Comparison of ENCODE assay signal across 31 cellular contexts in genomic region chr9:69333716-69334115, GRCh38. TPM values are rescaled to one million over a fixed set of nuclear protein-coding genes. Genes with fewer than 3 reads are reported as not detected.
A peak's percentile ranks its signal among the peaks of the same experiment; 100 is the strongest.
DNase-seq lines count a peak whose midpoint lies in the region; ATAC-seq, FAIRE-seq and TF ChIP-seq lines count a peak whose summit lies in the region.
"Had no signal": no experiment of that assay in that cellular context is flagged by ENCODE, and none has a peak within 500 bp of the region (broad histone marks: within the 10 kb centered on the region; RNA-seq: fewer than 3 reads in every experiment).

No MANE protein-coding gene starts in this region.

- peaks cover 0 to 2% of the 10 kb centered on the region in 2 experiments for H4K20me1 ChIP-seq in H1 (replicated peaks in 1 of 2; ENCODE audit: control insufficient read depth in 1 of 2, insufficient read depth in 2 of 2, low read length in 2 of 2)
- H4K20me1 ChIP-seq: BLaER1 had no signal

- H3K18ac ChIP-seq in H1 (ENCODE audit: extremely low read depth, low read length): no peak overlapping the region

- H3K56ac ChIP-seq in H1 (replicated peaks; ENCODE audit: insufficient read length, low read depth, low read length): no peak overlapping the region

- H2AK5ac ChIP-seq in H1 (ENCODE audit: low read depth, low read length): no peak overlapping the region; the same call in 1 of the 2 replicates

- TF ChIP-seq CTCF in bronchial epithelial cell (IDR thresholded peaks at IDR 0.05; ENCODE audit: insufficient read depth, low read length, severe bottlenecking) (no peak), H1 (IDR thresholded peaks at IDR 0.05; ENCODE audit: control extremely low read depth in 1 of 3, insufficient read depth in 1 of 3, low read depth in 1 of 3, low read length in 3 of 3) (no peak), foreskin keratinocyte (conservative IDR thresholded peaks at IDR 0.05) (no peak), gastrocnemius medialis (IDR thresholded peaks at IDR 0.05 in 4 of 5, conservative IDR thresholded peaks at IDR 0.05 in 1 of 5) (no peak), GM13977 (IDR thresholded peaks at IDR 0.05; ENCODE audit: extremely low read depth, insufficient read depth, missing control alignments) (no peak), coronary artery (IDR thresholded peaks at IDR 0.05) (no peak)

- H3K23me2 ChIP-seq in H1 (ENCODE audit: low read depth, low read length): no peaks in the 10 kb centered on the region

- no peaks in the 10 kb centered on the region for H3K9me3 ChIP-seq in H1 (ENCODE audit: insufficient read depth in 2 of 2, low read depth in 1 of 2, low read length in 1 of 2)
- no peaks in the 10 kb centered on the region for H3K9me3 ChIP-seq in gastrocnemius medialis
- H3K9me3 ChIP-seq: BE2C, BLaER1 had no signal

- ATAC-seq in foreskin keratinocyte (peak; percentile 61), gastrocnemius medialis (no peak)
- ATAC-seq: GM12878 had no signal

- 0 out of 2 replicates have a peak overlapping the region, but pooled peaks have one; percentile 50 for H2BK15ac ChIP-seq in H1 (ENCODE audit: low read length)

- in situ Hi-C loops in gastrocnemius medialis (cut with MboI; ENCODE audit: low sequenced_read_pairs in 4 of 4): loop anchor here in 1 of 4 donors (10.0 kb wide), 1 partner anchor 61 kb away; no protein-coding TSS in a partner anchor
- in situ Hi-C loops in GM13977 (cut with MboI; ENCODE audit: low pct_unique_long_range_greater_than_20kb, low sequenced_read_pairs, unreplicated experiment): no loop called here

- TF ChIP-seq EP300 in H1 (IDR thresholded peaks at IDR 0.05; ENCODE audit: borderline replicate concordance in 1 of 2, low read depth in 2 of 2, low read length in 2 of 2): no peak

- H3K4me3 ChIP-seq in bronchial epithelial cell (ENCODE audit: low read depth, low read length): no peak overlapping the region
- H3K4me3 ChIP-seq in H1 (ENCODE audit: extremely low read depth in 1 of 4, insufficient read depth in 2 of 4, low read depth in 3 of 4, low read length in 4 of 4): no peak overlapping the region
- H3K4me3 ChIP-seq in gastrocnemius medialis: no peak overlapping the region
- H3K4me3 ChIP-seq in coronary artery: no peak overlapping the region
- H3K4me3 ChIP-seq: BLaER1, GM12878 had no signal

- H3K27ac ChIP-seq in H1 (ENCODE audit: low read depth, low read length) (no peak overlapping the region), foreskin keratinocyte (no peak overlapping the region), gastrocnemius medialis (peak overlapping the region in 3 of 4 donors; percentile 16 to 53 (median 48)), coronary artery (no peak overlapping the region)
- H3K27ac ChIP-seq: BLaER1 had no signal

- H3K4me2 ChIP-seq in H1 (ENCODE audit: insufficient read depth in 1 of 2, low read depth in 2 of 2, low read length in 2 of 2): no peak overlapping the region
- H3K4me2 ChIP-seq: BLaER1 had no signal

- H4K91ac ChIP-seq in H1 (replicated peaks; ENCODE audit: insufficient read length, low read length): peak overlapping the region; percentile 50

- H3K23ac ChIP-seq in H1 (ENCODE audit: insufficient read length): no peak overlapping the region

- no peak overlapping the region for H4K8ac ChIP-seq in H1 (ENCODE audit: extremely low read depth, insufficient read depth, low read length)

- H3K14ac ChIP-seq in H1 (ENCODE audit: insufficient read length): no peak overlapping the region

- POLR2A ChIA-PET in H1 (lab: Charles Lee; ENCODE audit: partially characterized antibody): no interaction called here

- H4K5ac ChIP-seq in H1 (ENCODE audit: insufficient read length, low read depth, low read length): no peak overlapping the region

- H2BK5ac ChIP-seq in H1 (ENCODE audit: low read depth, low read length): no peak overlapping the region

- no peak overlapping the region for H3K9ac ChIP-seq in H1 (replicated peaks in 1 of 4; ENCODE audit: extremely low read depth in 1 of 4, low read depth in 3 of 4, low read length in 3 of 4)
- H3K9ac ChIP-seq: BLaER1 had no signal

- no peak overlapping the region for H2BK120ac ChIP-seq in H1 (replicated peaks; ENCODE audit: low read depth, low read length)

- 86% methylated on average over 2 of the region's 2 CpGs; no CpG with 5 or more reads in 1 of the 2 experiments for WGBS in H1 (ENCODE audit: extremely low coverage in 1 of 2, insufficient coverage in 1 of 2, insufficient read length in 1 of 2, insufficient replicate concordance in 2 of 2, low coverage in 1 of 2, low lambda C conversion rate in 2 of 2, missing lambda C conversion rate in 1 of 2), 2 experiments

- TF ChIP-seq RAD21 in H1 (IDR thresholded peaks at IDR 0.05 in 1 of 2, conservative IDR thresholded peaks at IDR 0.05 in 1 of 2; ENCODE audit: low read depth in 2 of 2, low read length in 2 of 2): no peak

- peaks cover 0 to 13% of the 10 kb centered on the region in 2 experiments; a peak in 2 of 4 replicates for H3K79me2 ChIP-seq in H1 (ENCODE audit: control insufficient read depth in 1 of 2, insufficient read depth in 2 of 2, low read length in 2 of 2)

- no peak overlapping the region for H2AFZ ChIP-seq in H1 (ENCODE audit: low read length)

- H3K79me1 ChIP-seq in H1 (ENCODE audit: low read depth, low read length): peaks cover 2% of the 10 kb centered on the region

- H3K4ac ChIP-seq in H1 (replicated peaks; ENCODE audit: insufficient read length, low read depth, low read length): no peak overlapping the region

- DNase-seq in bronchial epithelial cell (ENCODE audit: low read depth) (peak; percentile 17), H1 (ENCODE audit: low read depth in 1 of 2, low spot score in 2 of 2) (no peak), foreskin keratinocyte (peak in 1 of 2 donors; percentile 46), gastrocnemius medialis (no peak), GM13977 (ENCODE audit: low spot score) (no peak), HK-2 (ENCODE audit: unreplicated experiment) (no peak), coronary artery (ENCODE audit: low spot score) (no peak)
- DNase-seq: 8988T; ACHN; BE2C; C1 segment of cervical spinal cord; CD4-positive, alpha-beta memory T cell; CD4-positive, CD25-positive, alpha-beta regulatory T cell; CD8-positive, alpha-beta memory T cell; COR-L47; DMS 273 treated with DMSO at 0.1 percent for 48 hours; DMS153; DMS53; DMS79; DND-41; EL; GDM1 had no signal

- no peak overlapping the region for H2BK12ac ChIP-seq in H1 (ENCODE audit: low read depth, low read length)

- H3K36me3 ChIP-seq in bronchial epithelial cell (ENCODE audit: control insufficient read depth, insufficient read depth, low read length) (no peaks in the 10 kb centered on the region), H1 (ENCODE audit: control insufficient read depth in 2 of 4, insufficient read depth in 4 of 4, low read length in 3 of 4) (no peaks in the 10 kb centered on the region), gastrocnemius medialis (no peaks in the 10 kb centered on the region)
- H3K36me3 ChIP-seq: BE2C, BLaER1 had no signal

- CTCF ChIA-PET in H1 (lab: Charles Lee; ENCODE audit: partially characterized antibody): interaction anchor here (0.8 to 1.7 kb wide), 2 partner anchors 25 to 88 kb away, joined by 3 to 7 read pairs; no protein-coding TSS in a partner anchor

- FAIRE-seq in bronchial epithelial cell (lab: Jason Lieb, UNC): no peak
- no peak for FAIRE-seq in H1 (lab: Jason Lieb, UNC)
- FAIRE-seq: A204.1, GM12878, GM12892, GM19239 had no signal

- no peak overlapping the region for H2BK20ac ChIP-seq in H1 (ENCODE audit: low read length)

- peaks cover 0 to 7% (median 2%) of the 10 kb centered on the region in 4 experiments; a peak in 3 of 7 replicates for H3K4me1 ChIP-seq in H1 (replicated peaks in 1 of 4; ENCODE audit: control insufficient read depth in 3 of 4, insufficient read depth in 4 of 4, low read length in 3 of 4)
- peaks cover 17% of the 10 kb centered on the region for H3K4me1 ChIP-seq in foreskin keratinocyte
- peaks cover 40 to 57% of the 10 kb centered on the region in 2 donors for H3K4me1 ChIP-seq in gastrocnemius medialis
- H3K4me1 ChIP-seq: BE2C, BLaER1 had no signal

- TF ChIP-seq POLR2A in H1 (IDR thresholded peaks at IDR 0.05; ENCODE audit: control extremely low read depth in 1 of 2, low read depth in 2 of 2, low read length in 2 of 2): no peak
- TF ChIP-seq POLR2A in gastrocnemius medialis (IDR thresholded peaks at IDR 0.05): no peak

- intact Hi-C loops in gastrocnemius medialis (cut with DNase I; ENCODE audit: low total_unique reads): no loop called here

- H3K27me3 ChIP-seq in bronchial epithelial cell (ENCODE audit: control insufficient read depth, insufficient read depth, low read length) (no peaks in the 10 kb centered on the region), H1 (replicated peaks in 1 of 4; ENCODE audit: control insufficient read depth in 3 of 4, extremely low read depth in 1 of 4, insufficient read depth in 3 of 4, low read length in 3 of 4) (no peaks in the 10 kb centered on the region), foreskin keratinocyte (peaks cover under 1% of the 10 kb centered on the region), gastrocnemius medialis (no peaks in the 10 kb centered on the region)
- H3K27me3 ChIP-seq: BLaER1 had no signal

TF ChIP-seq in H1, 55 proteins besides CTCF, POLR2A, EP300 and RAD21 (continues in another document):
- TF ChIP-seq E2F6 (IDR thresholded peaks at IDR 0.05) (no peak), SIN3A (conservative IDR thresholded peaks at IDR 0.05 in 1 of 2, IDR thresholded peaks at IDR 0.05 in 1 of 2; ENCODE audit: low read depth in 1 of 2, low read length in 2 of 2) (no peak), SIX5 (IDR thresholded peaks at IDR 0.05; ENCODE audit: low read depth, low read length) (no peak), CBX5 (IDR thresholded peaks at IDR 0.05; ENCODE audit: low read depth, low read length) (no peak), JUN (IDR thresholded peaks at IDR 0.05; ENCODE audit: low read depth, low read length) (no peak), YY1 (IDR thresholded peaks at IDR 0.05; ENCODE audit: low read depth, low read length) (no peak)

RNA-seq across cellular contexts. Expression of gene ENTREP1, which starts 8.7 kb away (rescaled TPM):
- 0.53 and 0.77 TPM in 2 replicates for total RNA-seq in bronchial epithelial cell
- total RNA-seq in H1 (2021; fragmentation: NEBNext Ultra II Directional; extraction: Animal tissue kit (Norgen Biotek cat#: 25700)): 22.8 and 25.0 TPM in 2 replicates
- 14.8 and 15.3 TPM in 2 replicates for polyA plus RNA-seq in H1 (2011; rRNA removed)
- 13.0 TPM for polyA plus RNA-seq in H1 (2011; cell fraction: cytosol; rRNA removed)
- 64.5 TPM for polyA plus RNA-seq in H1 (2011; cell fraction: nucleus; rRNA removed)
- 12.3 to 17.8 TPM (median 15.6 TPM) in 4 replicates for polyA plus RNA-seq in H1 (2012, experiment 1 of 2)
- 9.5 TPM for polyA plus RNA-seq in H1 (2012, experiment 2 of 2)
- polyA plus RNA-seq in H1 (2013, experiment 1 of 2): 40.5 TPM
- 39.5 TPM for polyA plus RNA-seq in H1 (2013, experiment 2 of 2)
- polyA minus RNA-seq in H1 (2011; rRNA and poly(A)+ RNA removed): 15.9 and 17.4 TPM in 2 replicates
- polyA minus RNA-seq in H1 (2011; cell fraction: cytosol; rRNA and poly(A)+ RNA removed): 7.4 TPM
- 23.6 TPM for polyA minus RNA-seq in H1 (2011; cell fraction: nucleus; rRNA and poly(A)+ RNA removed)
- total RNA-seq in foreskin keratinocyte: 0.25 and 0.37 TPM in 2 replicates
- 0.17 and 0.24 TPM in 2 replicates for polyA plus RNA-seq in foreskin keratinocyte
- total RNA-seq in gastrocnemius medialis: 10 to 100 TPM; 10.8 to 26.8 (median 17.1) TPM
- total RNA-seq: A673; CD4-positive, CD25-positive, alpha-beta regulatory T cell; CD8-positive, alpha-beta memory T cell; G401; GM12878 had no signal
- polyA plus RNA-seq: AG04450; CD14-positive monocyte; CD4-positive, CD25-positive, alpha-beta regulatory T cell; CD8-positive, alpha-beta memory T cell; GM12878 had no signal

Comparison
In these comparisons a context has a peak if more than half of its experiments do, and no peak if none do; other contexts are left out.
1. H3K27ac ChIP-seq: peak in gastrocnemius medialis (3 of 4); none in H1 (single experiment), foreskin keratinocyte (single experiment) and coronary artery (0 of 2).